Comparison of ENCODE assay signal across 21 cellular contexts in genomic region chr16:4837733-4838501, GRCh38. TPM values are rescaled to one million over a fixed set of nuclear protein-coding genes. Genes with fewer than 3 reads are reported as not detected.
DNase-seq lines count a peak whose midpoint lies in the region; ATAC-seq and TF ChIP-seq lines count a peak whose summit lies in the region.
"Had no signal": no experiment of that assay in that cellular context is flagged by ENCODE, and none has a peak within 500 bp of the region (broad histone marks: within the 10 kb centered on the region; RNA-seq: fewer than 3 reads in every experiment).

No MANE protein-coding gene starts in this region.

- H3K9me3 Mint-ChIP-seq in IgD-negative memory B cell: no peaks in the 10 kb centered on the region
- no peaks in the 10 kb centered on the region for H3K9me3 Mint-ChIP-seq in activated naive CD4-positive, alpha-beta T cell treated with anti-CD3 and anti-CD28 coated beads, Interleukin-2, amount 10 ng/mL, durations not matched to agents 7 days and 5 days
- H3K9me3 Mint-ChIP-seq: CD4-positive, CD25-positive, alpha-beta regulatory T cell; H9 had no signal

- CTCF ChIA-PET in activated naive CD4-positive, alpha-beta T cell treated with anti-CD3 and anti-CD28 coated beads, Interleukin-2, amount 10 ng/mL, durations not matched to agents 7 days and 5 days (lab: Charles Lee): no interaction called here

- no peaks in the 10 kb centered on the region for H3K9me3 ChIP-seq in right atrium auricular region
- no peaks in the 10 kb centered on the region for H3K9me3 ChIP-seq in heart right ventricle
- no peaks in the 10 kb centered on the region for H3K9me3 ChIP-seq in tibial nerve
- H3K9me3 ChIP-seq: Peyer's patch had no signal

- H3K4me3 Mint-ChIP-seq in IgD-negative memory B cell: no peak overlapping the region
- H3K4me3 Mint-ChIP-seq in activated naive CD4-positive, alpha-beta T cell treated with anti-CD3 and anti-CD28 coated beads, Interleukin-2, amount 10 ng/mL, durations not matched to agents 7 days and 5 days: no peak overlapping the region

- H3K27me3 Mint-ChIP-seq in IgD-negative memory B cell: no peaks in the 10 kb centered on the region
- H3K27me3 Mint-ChIP-seq in activated naive CD4-positive, alpha-beta T cell treated with anti-CD3 and anti-CD28 coated beads, Interleukin-2, amount 10 ng/mL, durations not matched to agents 7 days and 5 days: no peaks in the 10 kb centered on the region
- H3K27me3 Mint-ChIP-seq: CD4-positive, CD25-positive, alpha-beta regulatory T cell had no signal

- H3K36me3 ChIP-seq in right atrium auricular region (peaks cover 57% of the 10 kb centered on the region), heart right ventricle (peaks cover 0 to 100% (median 59%) of the 10 kb centered on the region in 9 donors), tibial nerve (peaks cover 2 to 96% (median 19%) of the 10 kb centered on the region in 3 donors)

- H3K4me3 ChIP-seq in right atrium auricular region: no peak overlapping the region
- no peak overlapping the region for H3K4me3 ChIP-seq in heart right ventricle
- H3K4me3 ChIP-seq in tibial nerve: no peak overlapping the region
- H3K4me3 ChIP-seq: Peyer's patch had no signal

- H3K4me1 ChIP-seq in right atrium auricular region (peaks cover 0 to 9% of the 10 kb centered on the region in 2 donors), heart right ventricle (peaks cover 0 to 35% (median 17%) of the 10 kb centered on the region in 9 donors), tibial nerve (no peaks in the 10 kb centered on the region)

- peak overlapping the region; percentile 45 to 62 for H3K27ac ChIP-seq in right atrium auricular region
- H3K27ac ChIP-seq in heart right ventricle: peak overlapping the region in 1 of 10 donors; percentile 13
- H3K27ac ChIP-seq in tibial nerve: no peak overlapping the region
- H3K27ac ChIP-seq: Peyer's patch had no signal

- WGBS in heart right ventricle, 2 donors: 85 to 87% methylated on average over 13 of the region's 13 CpGs
- 87 to 92% methylated on average over 13 of the region's 13 CpGs for WGBS in tibial nerve, 2 donors

- no peak for TF ChIP-seq EP300 in tibial nerve (IDR thresholded peaks at IDR 0.05)

- peaks cover 1% of the 10 kb centered on the region for H3K36me3 Mint-ChIP-seq in IgD-negative memory B cell
- H3K36me3 Mint-ChIP-seq in activated naive CD4-positive, alpha-beta T cell treated with anti-CD3 and anti-CD28 coated beads, Interleukin-2, amount 10 ng/mL, durations not matched to agents 7 days and 5 days: peaks cover 39% of the 10 kb centered on the region

- peaks cover 3 to 10% (median 8%) of the 10 kb centered on the region in 3 donors for H3K4me1 Mint-ChIP-seq in IgD-negative memory B cell
- H3K4me1 Mint-ChIP-seq in activated naive CD4-positive, alpha-beta T cell treated with anti-CD3 and anti-CD28 coated beads, Interleukin-2, amount 10 ng/mL, durations not matched to agents 7 days and 5 days: peaks cover 12% of the 10 kb centered on the region
- H3K4me1 Mint-ChIP-seq: H9 had no signal

- intact Hi-C loops in heart right ventricle (cut with DNase I): no loop called here

- TF ChIP-seq CTCF in right atrium auricular region (IDR thresholded peaks at IDR 0.05): no peak
- TF ChIP-seq CTCF in heart right ventricle (IDR thresholded peaks at IDR 0.05): no peak
- no peak for TF ChIP-seq CTCF in tibial nerve (IDR thresholded peaks at IDR 0.05)

- H3K27me3 ChIP-seq in right atrium auricular region (no peaks in the 10 kb centered on the region), heart right ventricle (no peaks in the 10 kb centered on the region), tibial nerve (no peaks in the 10 kb centered on the region)
- H3K27me3 ChIP-seq: Peyer's patch had no signal

- H3K27ac Mint-ChIP-seq in IgD-negative memory B cell: peak overlapping the region in 2 of 3 donors; percentile 35 to 74
- no peak overlapping the region for H3K27ac Mint-ChIP-seq in activated naive CD4-positive, alpha-beta T cell treated with anti-CD3 and anti-CD28 coated beads, Interleukin-2, amount 10 ng/mL, durations not matched to agents 7 days and 5 days

- no peak for TF ChIP-seq POLR2A in tibial nerve (IDR thresholded peaks at IDR 0.05)

- DNase-seq in right atrium auricular region (ENCODE audit: low spot score) (no peak), heart right ventricle (no peak), kidney glomerular epithelial cell (lab: John Stamatoyannopoulos, UW) (peak; percentile 9), tibial nerve (ENCODE audit: low spot score in 2 of 2) (no peak)
- no peak for DNase-seq in activated naive CD4-positive, alpha-beta T cell treated with anti-CD3 and anti-CD28 coated beads, Interleukin-2, amount 10 ng/mL, durations not matched to agents 7 days and 5 days
- DNase-seq: CD4-positive, CD25-positive, alpha-beta regulatory T cell; DMS79; H9; KBM-7; NCI-H1105; NCI-H187; NCI-H446; NCI-H748 treated with DMSO at 0.1 percent for 48 hours; SHP77 had no signal

- no peak for ATAC-seq in heart right ventricle
- ATAC-seq in GM21528 (IDR thresholded peaks at IDR 0.05; ENCODE audit: low FRiP score, unreplicated experiment): no peak
- no peak for ATAC-seq in HG02678 (IDR thresholded peaks at IDR 0.05; ENCODE audit: unreplicated experiment)
- ATAC-seq: SK-N-SH treated with all-trans-retinoic acid at 6 μM for 48 hours had no signal

RNA-seq across cellular contexts. Expression of gene GLYR1, which starts 9.2 kb away (rescaled TPM):
- total RNA-seq in right atrium auricular region (10 to 100 TPM; 37.4 to 39.4 TPM), heart right ventricle (100 to 1,000 TPM in 1 of 10 donors, 10 to 100 TPM in 9; 70.9 to 105 (median 75.1) TPM), tibial nerve (10 to 100 TPM; 42.0 to 59.4 (median 50.9) TPM)
- polyA plus RNA-seq in heart right ventricle (10 to 100 TPM; 36.5 to 56.3 TPM), IgD-negative memory B cell (44.2 TPM)

RNA-seq across cellular contexts. Expression of gene UBN1, which starts 9.4 kb away (rescaled TPM):
- 10 to 100 TPM; 26.1 to 29.7 TPM for total RNA-seq in right atrium auricular region
- 10 to 100 TPM; 28.1 to 56.9 (median 31.1) TPM for total RNA-seq in heart right ventricle
- polyA plus RNA-seq in heart right ventricle: 10 to 100 TPM; 11.3 to 16.5 TPM
- polyA plus RNA-seq in IgD-negative memory B cell: 15.9 TPM
- total RNA-seq in tibial nerve: 10 to 100 TPM; 24.5 to 47.4 (median 29.2) TPM

RNA-seq across cellular contexts. Expression of gene ROGDI, which starts 35.5 kb away (rescaled TPM):
- total RNA-seq in right atrium auricular region (10 to 100 TPM; 50.0 to 65.6 TPM), heart right ventricle (100 to 1,000 TPM in 4 of 10 donors, 10 to 100 TPM in 6; 77.6 to 123 (median 96.9) TPM), tibial nerve (10 to 100 TPM; 10.5 to 28.5 (median 16.8) TPM)
- polyA plus RNA-seq in heart right ventricle (100 to 1,000 TPM in 1 of 2 donors, 10 to 100 TPM in 1; 44.1 to 148 TPM), IgD-negative memory B cell (4.0 TPM)

RNA-seq across cellular contexts. Expression of gene SMIM22, which starts 42.7 kb away (rescaled TPM):
- total RNA-seq in right atrium auricular region (not detected), heart right ventricle (not detected), tibial nerve (not detected)
- polyA plus RNA-seq in heart right ventricle (under 1 TPM in 1 of 2 donors, not detected in 1; 0.73 TPM), IgD-negative memory B cell (not detected)
- total RNA-seq: CD4-positive, CD25-positive, alpha-beta regulatory T cell; G401; H9; M059J had no signal
- polyA plus RNA-seq: CD4-positive, CD25-positive, alpha-beta regulatory T cell had no signal

RNA-seq across cellular contexts. Expression of gene SEPTIN12, which starts 49.8 kb away (rescaled TPM):
- total RNA-seq in right atrium auricular region: not detected
- total RNA-seq in heart right ventricle: 1 to 10 TPM in 1 of 10 donors, not detected in 9; 1.3 TPM
- polyA plus RNA-seq in heart right ventricle: not detected
- polyA plus RNA-seq in IgD-negative memory B cell: not detected
- not detected for total RNA-seq in tibial nerve
- total RNA-seq: G401, M059J, Peyer's patch had no signal
- polyA plus RNA-seq: CD4-positive, CD25-positive, alpha-beta regulatory T cell had no signal

Comparison
In these comparisons a context has a peak if more than half of its experiments do, and no peak if none do; other contexts are left out.
1. H3K27ac ChIP-seq: peak in right atrium auricular region (2 of 2); none in tibial nerve (0 of 4).